Comparison of ENCODE assay signal across 8 cellular contexts in genomic region chr6:36678488-36679042, GRCh38.
DNase-seq lines count a peak whose midpoint lies in the region; ATAC-seq lines count a peak whose summit lies in the region.

CDKN1A (plus strand) TSS chr6:36678714; CDS start chr6:36684102, 5,388 bp downstream.

- DNase-seq in Ammon's horn (ENCODE audit: low spot score), result peak; percentile 84
- peak; percentile 48 for DNase-seq in NCI-H82 treated with DMSO at 0.1 percent for 48 hours (lab: John Stamatoyannopoulos, UW; ENCODE audit: unreplicated experiment)
- DNase-seq in activated CD8-positive, alpha-beta memory T cell treated with anti-CD3 and anti-CD28 coated beads for 1 hour (ENCODE audit: extremely low read depth in 1 of 2, low read depth in 1 of 2), result peak; percentile 40 to 62
- peak; percentile 66 to 74 (median 71) for DNase-seq in effector memory CD4-positive, alpha-beta T cell
- DNase-seq in medulla oblongata (ENCODE audit: extremely low spot score), result peak; percentile 86
- DNase-seq in stimulated activated CD4-positive, alpha-beta T cell treated with anti-CD3 and anti-CD28 coated beads, TNF-alpha, amount 100 ng/mL, for 48 hours (ENCODE audit: low read depth in 3 of 3), result peak; percentile 47 to 71 (median 60)

- H3K4me3 ChIP-seq in effector memory CD4-positive, alpha-beta T cell (ENCODE audit: insufficient read depth, low read depth, low read length, poor library complexity, severe bottlenecking), result peak within 1 kb of the TSS; percentile 95

- peaks cover 41% of the 10 kb centered on the region for H3K4me1 ChIP-seq in effector memory CD4-positive, alpha-beta T cell (ENCODE audit: control insufficient read depth, insufficient read depth, low read length, poor library complexity, severe bottlenecking)

- no peaks in the 10 kb centered on the region for H3K9me3 ChIP-seq in effector memory CD4-positive, alpha-beta T cell (ENCODE audit: control insufficient read depth, low read length)

- H3K27ac ChIP-seq in effector memory CD4-positive, alpha-beta T cell (ENCODE audit: insufficient read depth, low read length, poor library complexity, severe bottlenecking), result peak within 1 kb of the TSS; percentile 81

- no peaks in the 10 kb centered on the region for H3K36me3 ChIP-seq in effector memory CD4-positive, alpha-beta T cell (ENCODE audit: control insufficient read depth, insufficient read depth, low read length)

- H3K27me3 ChIP-seq in effector memory CD4-positive, alpha-beta T cell (replicated peaks; ENCODE audit: control insufficient read depth, insufficient read depth, low read length, poor library complexity, severe bottlenecking), result no peaks in the 10 kb centered on the region

- ATAC-seq in GM19351 (IDR thresholded peaks at IDR 0.05; ENCODE audit: unreplicated experiment), result peak; percentile 60
- ATAC-seq in HG03571 (IDR thresholded peaks at IDR 0.05; ENCODE audit: unreplicated experiment), result peak; percentile 45

Comparison
In these comparisons a context has a peak if more than half of its experiments do, and no peak if none do; other contexts are left out.
1. Peak in every context shown above with its lines: DNase-seq, ATAC-seq, H3K4me3 ChIP-seq and H3K27ac ChIP-seq.